15 cellular contexts compared by ENCODE assay signal in the genomic region with DNA sequence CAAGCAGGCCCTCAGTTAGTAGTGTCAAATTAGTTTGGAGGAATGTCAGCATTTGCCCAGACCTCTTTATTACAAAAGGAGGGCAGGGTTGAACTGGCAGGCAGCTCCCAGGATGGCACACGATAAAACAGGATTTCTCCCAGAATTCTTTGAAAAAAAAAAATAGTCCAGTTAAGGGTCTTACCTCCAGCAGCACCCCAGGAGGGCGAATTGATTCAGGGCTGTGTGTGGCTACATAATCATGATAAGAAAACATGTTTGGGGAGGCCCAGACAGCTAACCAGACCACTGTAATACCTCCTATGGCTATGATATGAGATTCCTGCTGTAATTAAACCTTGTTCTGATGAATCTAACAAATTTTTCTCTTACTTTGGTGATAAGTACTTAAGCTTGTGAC. TPM values are rescaled to one million over a fixed set of nuclear protein-coding genes. Genes with fewer than 3 reads are reported as not detected.
A peak's percentile ranks its signal among the peaks of the same experiment; 100 is the strongest.
DNase-seq lines count a peak whose midpoint lies in the region; ATAC-seq and TF ChIP-seq lines count a peak whose summit lies in the region.
"Had no signal": no experiment of that assay in that cellular context is flagged by ENCODE, and none has a peak within 500 bp of the region (broad histone marks: within the 10 kb centered on the region; RNA-seq: fewer than 3 reads in every experiment).

No MANE protein-coding gene starts in this region.

- H3K27me3 Mint-ChIP-seq in activated T-helper 17 cell treated with anti-CD3 and anti-CD28 coated beads, Interleukin-2, amount 50 U/mL, for 72 hours: no peaks in the 10 kb centered on the region
- H3K27me3 Mint-ChIP-seq in Calu3 (ENCODE audit: unreplicated experiment): no peaks in the 10 kb centered on the region
- H3K27me3 Mint-ChIP-seq: B cell; CD4-positive, alpha-beta memory T cell had no signal

- POLR2A ChIA-PET in PC-3 (lab: Charles Lee; ENCODE audit: unreplicated experiment): no interaction called here

- no peak overlapping the region for H3K4me3 Mint-ChIP-seq in activated T-helper 17 cell treated with anti-CD3 and anti-CD28 coated beads, Interleukin-2, amount 50 U/mL, for 72 hours
- H3K4me3 Mint-ChIP-seq in Calu3 (ENCODE audit: low read depth, unreplicated experiment): no peak overlapping the region
- H3K4me3 Mint-ChIP-seq: B cell had no signal

- CTCF ChIA-PET in Calu3 (lab: Charles Lee) (no interaction called here), PC-3 (lab: Charles Lee) (interaction anchor here (0.6 kb wide), 1 partner anchor 1903 kb away, joined by 6 read pairs; no protein-coding TSS in a partner anchor)

- H2BK5ac ChIP-seq in neuronal stem cell (ENCODE audit: low read length) (no peak overlapping the region), trophoblast cell (ENCODE audit: low read depth, low read length, poor library complexity) (no peak overlapping the region)

- no peak overlapping the region for H3K4me3 ChIP-seq in KMS-11 (IDR thresholded peaks at IDR 0.05; ENCODE audit: insufficient read depth, low read depth, low read length)
- no peak overlapping the region for H3K4me3 ChIP-seq in neuronal stem cell (ENCODE audit: low read length in 2 of 2)
- H3K4me3 ChIP-seq in PC-3 (ENCODE audit: low read length): no peak overlapping the region
- H3K4me3 ChIP-seq in trophoblast cell (ENCODE audit: low read depth, low read length): no peak overlapping the region
- H3K4me3 ChIP-seq: MG63, SJCRH30 had no signal

- no peaks in the 10 kb centered on the region for H3K79me2 ChIP-seq in KMS-11 (ENCODE audit: insufficient read depth, low read depth)
- H3K79me2 ChIP-seq in PC-3 (ENCODE audit: low read length): no peaks in the 10 kb centered on the region
- no peaks in the 10 kb centered on the region for H3K79me2 ChIP-seq in trophoblast cell (ENCODE audit: control insufficient read depth, insufficient read depth, low read length, poor library complexity)

- TF ChIP-seq CTCF in KMS-11 (conservative IDR thresholded peaks at IDR 0.05; ENCODE audit: low read depth, low read length) (no peak), Calu3 (IDR thresholded peaks at IDR 0.05; ENCODE audit: unreplicated experiment) (no peak), PC-3 (conservative IDR thresholded peaks at IDR 0.05; ENCODE audit: low read depth, low read length) (no peak)

- peak overlapping the region; percentile 34 for H3K27ac Mint-ChIP-seq in activated T-helper 17 cell treated with anti-CD3 and anti-CD28 coated beads, Interleukin-2, amount 50 U/mL, for 72 hours
- H3K27ac Mint-ChIP-seq in Calu3 (ENCODE audit: unreplicated experiment): no peak overlapping the region
- H3K27ac Mint-ChIP-seq: B cell had no signal

- 0 out of 2 replicates have a peak overlapping the region, but pooled peaks have one; percentile 64 for H2AFZ ChIP-seq in KMS-11 (ENCODE audit: low read depth)
- H2AFZ ChIP-seq in neuronal stem cell (ENCODE audit: low read length): peak overlapping the region; percentile 76
- H2AFZ ChIP-seq in PC-3 (ENCODE audit: low read length): no peak overlapping the region
- no peak overlapping the region for H2AFZ ChIP-seq in trophoblast cell (ENCODE audit: insufficient read depth, low read length, poor library complexity)

- no peak overlapping the region for H2BK15ac ChIP-seq in neuronal stem cell (ENCODE audit: low read length)

- no peaks in the 10 kb centered on the region for H3K9me3 Mint-ChIP-seq in activated T-helper 17 cell treated with anti-CD3 and anti-CD28 coated beads, Interleukin-2, amount 50 U/mL, for 72 hours
- H3K9me3 Mint-ChIP-seq in Calu3 (ENCODE audit: low read depth, unreplicated experiment): no peaks in the 10 kb centered on the region

- peaks cover 21% of the 10 kb centered on the region for H3K4me1 Mint-ChIP-seq in activated T-helper 17 cell treated with anti-CD3 and anti-CD28 coated beads, Interleukin-2, amount 50 U/mL, for 72 hours
- H3K4me1 Mint-ChIP-seq in Calu3 (ENCODE audit: low read depth, unreplicated experiment): peaks cover 27% of the 10 kb centered on the region

- H3K27me3 ChIP-seq in KMS-11 (ENCODE audit: insufficient read depth, low read depth) (no peaks in the 10 kb centered on the region), neuronal stem cell (ENCODE audit: control insufficient read depth in 3 of 3, insufficient read depth in 3 of 3, low read depth in 1 of 3, low read length in 3 of 3) (no peaks in the 10 kb centered on the region), PC-3 (ENCODE audit: low read length) (no peaks in the 10 kb centered on the region), trophoblast cell (ENCODE audit: insufficient read depth, low read length) (no peaks in the 10 kb centered on the region)
- H3K27me3 ChIP-seq: MG63, SJCRH30 had no signal

- H4K91ac ChIP-seq in neuronal stem cell (ENCODE audit: low read depth, low read length, poor library complexity) (no peak overlapping the region), trophoblast cell (ENCODE audit: low read depth, low read length) (no peak overlapping the region)

- H3K4ac ChIP-seq in neuronal stem cell (ENCODE audit: low read length): no peak overlapping the region
- H3K4ac ChIP-seq in trophoblast cell (ENCODE audit: low read depth, low read length): no peak overlapping the region

- no peak overlapping the region for H4K12ac ChIP-seq in trophoblast cell (ENCODE audit: low read depth, low read length)

- no peak overlapping the region for H4K8ac ChIP-seq in neuronal stem cell (ENCODE audit: low read depth, low read length)
- H4K8ac ChIP-seq in trophoblast cell (ENCODE audit: low read depth, low read length): no peak overlapping the region

- H3F3A ChIP-seq in PC-3 (ENCODE audit: low read length, unreplicated experiment): no peaks in the 10 kb centered on the region

- no peak overlapping the region for H2AK5ac ChIP-seq in neuronal stem cell (ENCODE audit: low read depth, low read length)
- no peak overlapping the region for H2AK5ac ChIP-seq in trophoblast cell (ENCODE audit: low read length)

- no CpG with 5 or more reads among the region's 2 CpGs for WGBS in neuronal stem cell (ENCODE audit: extremely low coverage in 2 of 2, insufficient read length in 2 of 2, insufficient replicate concordance in 1 of 2), 2 donors
- no CpG with 5 or more reads among the region's 2 CpGs for WGBS in trophoblast cell (ENCODE audit: extremely low coverage, insufficient coverage, insufficient read length)

- H3K36me3 ChIP-seq in KMS-11 (ENCODE audit: insufficient read depth) (no peaks in the 10 kb centered on the region), neuronal stem cell (replicated peaks in 1 of 2; ENCODE audit: control insufficient read depth in 2 of 2, insufficient read depth in 2 of 2, low read length in 2 of 2) (no peaks in the 10 kb centered on the region), PC-3 (ENCODE audit: low read depth, low read length) (no peaks in the 10 kb centered on the region), trophoblast cell (ENCODE audit: control insufficient read depth in 1 of 2, insufficient read depth in 2 of 2, low read length in 2 of 2) (no peaks in the 10 kb centered on the region)
- H3K36me3 ChIP-seq: MG63, SJCRH30 had no signal

- peak overlapping the region; percentile 77 for H3K4me2 ChIP-seq in KMS-11
- no peak overlapping the region for H3K4me2 ChIP-seq in neuronal stem cell (ENCODE audit: insufficient read depth, low read length, poor library complexity, severe bottlenecking)
- no peak overlapping the region for H3K4me2 ChIP-seq in PC-3 (ENCODE audit: low read length)
- no peak overlapping the region for H3K4me2 ChIP-seq in trophoblast cell (ENCODE audit: low read length)

- peak; percentile 5 for DNase-seq in COR-L47 (lab: John Stamatoyannopoulos, UW)
- no peak for DNase-seq in neuronal stem cell (ENCODE audit: low spot score)
- no peak for DNase-seq in Calu3
- DNase-seq in PC-3: no peak
- DNase-seq in trophoblast cell: no peak
- DNase-seq: MG63, NCI-H1694 treated with DMSO at 0.1 percent for 48 hours, NCI-H226, NCI-H524 treated with DMSO at 0.1 percent for 48 hours, SJCRH30 had no signal

- H3K27ac ChIP-seq in KMS-11 (peak overlapping the region; percentile 61), neuronal stem cell (replicated peaks; ENCODE audit: low read length) (no peak overlapping the region), PC-3 (ENCODE audit: low read length) (no peak overlapping the region), trophoblast cell (ENCODE audit: low read depth, low read length) (no peak overlapping the region)
- H3K27ac ChIP-seq: RWPE1, SJCRH30 had no signal

- no peaks in the 10 kb centered on the region for H3K36me3 Mint-ChIP-seq in activated T-helper 17 cell treated with anti-CD3 and anti-CD28 coated beads, Interleukin-2, amount 50 U/mL, for 72 hours (ENCODE audit: low read depth)
- no peaks in the 10 kb centered on the region for H3K36me3 Mint-ChIP-seq in Calu3 (ENCODE audit: insufficient read depth, unreplicated experiment)
- H3K36me3 Mint-ChIP-seq: CD4-positive, alpha-beta memory T cell had no signal

- intact Hi-C loops in Calu3 (cut with micrococcal nuclease; ENCODE audit: unreplicated experiment): loop anchor here (2.0 to 5.0 kb wide), 2 partner anchors 77 to 229 kb away; a partner anchor contains a TSS
- intact Hi-C loops in PC-3 (cut with micrococcal nuclease): loop anchor here (5.0 kb wide), 3 partner anchors 77 to 1222 kb away; a partner anchor contains a TSS

- no peak overlapping the region for H2BK12ac ChIP-seq in neuronal stem cell (ENCODE audit: low read length)
- H2BK12ac ChIP-seq in trophoblast cell (ENCODE audit: low read length): no peak overlapping the region

- H3K18ac ChIP-seq in neuronal stem cell (ENCODE audit: low read length): no peak overlapping the region
- no peak overlapping the region for H3K18ac ChIP-seq in trophoblast cell (ENCODE audit: low read length)

- H3K4me1 ChIP-seq in KMS-11 (ENCODE audit: low read depth, poor library complexity, severe bottlenecking): peaks cover 81% of the 10 kb centered on the region
- peaks cover 0 to 15% of the 10 kb centered on the region in 2 donors for H3K4me1 ChIP-seq in neuronal stem cell (ENCODE audit: control insufficient read depth in 2 of 2, insufficient read depth in 1 of 2, low read depth in 1 of 2, low read length in 2 of 2)
- H3K4me1 ChIP-seq in PC-3 (ENCODE audit: insufficient read depth, low read length): peaks cover 33% of the 10 kb centered on the region
- H3K4me1 ChIP-seq in trophoblast cell (ENCODE audit: control insufficient read depth in 1 of 2, insufficient read depth in 2 of 2, low read length in 2 of 2): no peaks in the 10 kb centered on the region
- H3K4me1 ChIP-seq: SJCRH30 had no signal

- no peak overlapping the region for H3K14ac ChIP-seq in neuronal stem cell (ENCODE audit: low read length)
- H3K14ac ChIP-seq in trophoblast cell (ENCODE audit: low read length): no peak overlapping the region

- H3K9ac ChIP-seq in KMS-11 (peak overlapping the region; percentile 35; the same call in 1 of the 2 replicates), neuronal stem cell (ENCODE audit: low read depth, low read length, poor library complexity) (no peak overlapping the region), PC-3 (ENCODE audit: low read length) (no peak overlapping the region), trophoblast cell (ENCODE audit: low read length) (no peak overlapping the region)

- H3K9me2 ChIP-seq in PC-3 (replicated peaks; ENCODE audit: low read length): no peaks in the 10 kb centered on the region

- H3K9me3 ChIP-seq in neuronal stem cell (replicated peaks in 1 of 2; ENCODE audit: control insufficient read depth in 2 of 2, insufficient read depth in 1 of 2, low read depth in 1 of 2, low read length in 2 of 2) (no peaks in the 10 kb centered on the region), PC-3 (ENCODE audit: low read length) (no peaks in the 10 kb centered on the region), trophoblast cell (ENCODE audit: insufficient read depth, low read depth, low read length) (no peaks in the 10 kb centered on the region)
- H3K9me3 ChIP-seq: MG63, SJCRH30 had no signal

- ATAC-seq in activated T-helper 17 cell treated with anti-CD3 and anti-CD28 coated beads, Interleukin-2, amount 50 U/mL, for 72 hours (replicated peaks): no peak
- ATAC-seq in PC-3: no peak

- BruUV-seq in Calu3 (replicated peaks; lab: Mats Ljungman, UMichigan): no TSS peak
- no TSS peak for BruUV-seq in PC-3 (replicated peaks; lab: Mats Ljungman, UMichigan)

- H4K20me1 ChIP-seq in KMS-11 (ENCODE audit: insufficient read depth): no peaks in the 10 kb centered on the region
- no peaks in the 10 kb centered on the region for H4K20me1 ChIP-seq in PC-3 (ENCODE audit: low read length)

- H2BK120ac ChIP-seq in neuronal stem cell (ENCODE audit: low read depth, low read length) (no peak overlapping the region), trophoblast cell (ENCODE audit: insufficient read depth, low read length, poor library complexity) (no peak overlapping the region)

- H3K79me1 ChIP-seq in neuronal stem cell (ENCODE audit: low read depth, low read length) (no peaks in the 10 kb centered on the region), trophoblast cell (ENCODE audit: low read length) (no peaks in the 10 kb centered on the region)

- H3K23ac ChIP-seq in neuronal stem cell (ENCODE audit: low read depth, low read length, poor library complexity) (no peak overlapping the region), trophoblast cell (ENCODE audit: low read length) (no peak overlapping the region)

RNA-seq across cellular contexts. Expression of a gene that starts 38.8 kb away (rescaled TPM):
- total RNA-seq in activated T-helper 17 cell treated with anti-CD3 and anti-CD28 coated beads, Interleukin-2, amount 50 U/mL, for 72 hours: 1 to 10 TPM; 6.7 to 7.4 TPM
- 2.2 TPM for polyA plus RNA-seq in neuronal stem cell (2013, experiment 1 of 2)
- 2.2 TPM for polyA plus RNA-seq in neuronal stem cell (2013, experiment 2 of 2)
- total RNA-seq in Calu3 (2022): 18.1 and 24.0 TPM in 2 replicates
- 14.9 and 15.7 TPM in 2 replicates for total RNA-seq in PC-3 (2014; rRNA removed)
- polyA plus RNA-seq in trophoblast cell (2013): 5.9 and 6.1 TPM in 2 replicates

RNA-seq across cellular contexts. Expression of a gene that starts 50.3 kb away (rescaled TPM):
- 100 to 1,000 TPM; 324 to 453 TPM for total RNA-seq in activated T-helper 17 cell treated with anti-CD3 and anti-CD28 coated beads, Interleukin-2, amount 50 U/mL, for 72 hours
- polyA plus RNA-seq in neuronal stem cell (2013, experiment 1 of 2): 312 TPM
- polyA plus RNA-seq in neuronal stem cell (2013, experiment 2 of 2): 308 TPM
- total RNA-seq in Calu3 (2022): 1,299 and 1,328 TPM in 2 replicates
- total RNA-seq in PC-3 (2014; rRNA removed): 476 and 593 TPM in 2 replicates
- polyA plus RNA-seq in trophoblast cell (2013): 923 and 954 TPM in 2 replicates

Comparison
In these comparisons a context has a peak if more than half of its experiments do, and no peak if none do; other contexts are left out.
1. H2AFZ ChIP-seq: peak in KMS-11 (single experiment) and neuronal stem cell (single experiment); none in PC-3 (single experiment) and trophoblast cell (single experiment).